Comparison of ENCODE assay signal across 24 cellular contexts in genomic region chr6:36491378-36491965, GRCh38. TPM values are rescaled to one million over a fixed set of nuclear protein-coding genes. Genes with fewer than 3 reads are reported as not detected.
DNase-seq lines count a peak whose midpoint lies in the region; FAIRE-seq and TF ChIP-seq lines count a peak whose summit lies in the region.
"Had no signal": no experiment of that assay in that cellular context is flagged by ENCODE, and none has a peak within 500 bp of the region (broad histone marks: within the 10 kb centered on the region; RNA-seq: fewer than 3 reads in every experiment).

No MANE protein-coding gene starts in this region.

- TF ChIP-seq RAD21 in Ishikawa (IDR thresholded peaks at IDR 0.05; ENCODE audit: low read depth) = no peak

- H2BK12ac ChIP-seq in mesenchymal stem cell (ENCODE audit: low read length in 2 of 2) = no peak overlapping the region

- H4K91ac ChIP-seq in mesenchymal stem cell (ENCODE audit: low read length) = no peak overlapping the region

- DNase-seq in T-helper 2 cell treated with Interferon-gamma antibody and Interleukin-4, amounts not matched to agents 5 μg/mL and 100 μg/mL, for 36 hours (ENCODE audit: low spot score) = no peak
- DNase-seq in T-helper 2 cell (no peak), bronchial epithelial cell (ENCODE audit: low read depth) (no peak), mesenchymal stem cell (peak; percentile 12), UCSD-AML1 (lab: John Stamatoyannopoulos, UW; ENCODE audit: unreplicated experiment) (no peak), midbrain (lab: John Stamatoyannopoulos, UW) (no peak)
- no peak for DNase-seq in activated effector memory CD4-positive, alpha-beta T cell treated with anti-CD3 and anti-CD28 coated beads, Interleukin-2, amount 50 U/mL, for 16 hours
- DNase-seq: activated CD8-positive, alpha-beta memory T cell treated with anti-CD3 and anti-CD28 coated beads, Interleukin-2, amount 50 U/mL, for 4 hours; caudate nucleus; kidney; NCI-H1694 treated with DMSO at 0.1 percent for 48 hours; NCI-H446; right cardiac atrium; Right ventricle myocardium superior; stimulated activated CD4-positive, alpha-beta T cell treated with anti-CD3 and anti-CD28 coated beads, Interleukin-15, amount 100 ng/mL, for 24 hours; upper lobe of left lung had no signal

- no peak overlapping the region for H3K4ac ChIP-seq in mesenchymal stem cell (ENCODE audit: low read depth in 1 of 2, low read length in 2 of 2)

- peaks cover 4% of the 10 kb centered on the region for H3K4me1 ChIP-seq in mesenchymal stem cell (ENCODE audit: control insufficient read depth, insufficient read depth, low read depth, low read length)

- H3K27ac Mint-ChIP-seq in T-helper 2 cell treated with Interferon-gamma antibody and Interleukin-4, amounts not matched to agents 5 μg/mL and 100 μg/mL, for 36 hours = peak overlapping the region; percentile 41
- H3K27ac Mint-ChIP-seq: mesothelial cell of epicardium; stimulated activated naive CD8-positive, alpha-beta T cell treated with anti-CD3 and anti-CD28 coated beads, Interleukin-15, Interleukin-2, amounts not matched to agents 100 ng/mL and 50 ng/mL, for 24 hours; T-helper 1 cell treated with Interleukin-12 subunit alpha and Interleukin-12 subunit beta and Interleukin-4 antibody, amounts not matched to agents 30 μg/mL and 1 μg/mL, for 36 hours had no signal

- H3K4me1 Mint-ChIP-seq in T-helper 2 cell treated with Interferon-gamma antibody and Interleukin-4, amounts not matched to agents 5 μg/mL and 100 μg/mL, for 36 hours (ENCODE audit: low read depth) = peaks cover 9% of the 10 kb centered on the region

- H4K8ac ChIP-seq in mesenchymal stem cell (ENCODE audit: low read length) = no peak overlapping the region

- no peak for TF ChIP-seq EP300 in Ishikawa (IDR thresholded peaks at IDR 0.05; ENCODE audit: borderline replicate concordance)

- H3K27me3 ChIP-seq in bronchial epithelial cell (ENCODE audit: control insufficient read depth, insufficient read depth, low read length) = no peaks in the 10 kb centered on the region
- H3K27me3 ChIP-seq in mesenchymal stem cell (ENCODE audit: control insufficient read depth in 1 of 2, insufficient read depth in 1 of 2, low read length in 2 of 2) = no peaks in the 10 kb centered on the region
- H3K27me3 ChIP-seq: upper lobe of left lung had no signal

- no peaks in the 10 kb centered on the region for H3K9me3 Mint-ChIP-seq in T-helper 2 cell treated with Interferon-gamma antibody and Interleukin-4, amounts not matched to agents 5 μg/mL and 100 μg/mL, for 36 hours
- H3K9me3 Mint-ChIP-seq: mesothelial cell of epicardium; stimulated activated naive CD8-positive, alpha-beta T cell treated with anti-CD3 and anti-CD28 coated beads, Interleukin-15, Interleukin-2, amounts not matched to agents 100 ng/mL and 50 ng/mL, for 24 hours; T-helper 1 cell treated with Interleukin-12 subunit alpha and Interleukin-12 subunit beta and Interleukin-4 antibody, amounts not matched to agents 30 μg/mL and 1 μg/mL, for 36 hours had no signal

- WGBS in mesenchymal stem cell = 96% methylated on average over 4 of the region's 7 CpGs

- H3K4me2 ChIP-seq in mesenchymal stem cell (ENCODE audit: low read length, poor library complexity, severe bottlenecking) = no peak overlapping the region

- H3K4me3 Mint-ChIP-seq in T-helper 2 cell treated with Interferon-gamma antibody and Interleukin-4, amounts not matched to agents 5 μg/mL and 100 μg/mL, for 36 hours = no peak overlapping the region
- H3K4me3 Mint-ChIP-seq: mesothelial cell of epicardium; stimulated activated naive CD8-positive, alpha-beta T cell treated with anti-CD3 and anti-CD28 coated beads, Interleukin-15, Interleukin-2, amounts not matched to agents 100 ng/mL and 50 ng/mL, for 24 hours; T-helper 1 cell treated with Interleukin-12 subunit alpha and Interleukin-12 subunit beta and Interleukin-4 antibody, amounts not matched to agents 30 μg/mL and 1 μg/mL, for 36 hours had no signal

- no peak overlapping the region for H2AFZ ChIP-seq in mesenchymal stem cell (ENCODE audit: low read depth, low read length)

- no peak overlapping the region for H2AK5ac ChIP-seq in mesenchymal stem cell (ENCODE audit: low read length, severe bottlenecking)

- no peak for TF ChIP-seq CTCF in bronchial epithelial cell (IDR thresholded peaks at IDR 0.05; ENCODE audit: insufficient read depth, low read length, severe bottlenecking)

- no peak overlapping the region for H3K18ac ChIP-seq in mesenchymal stem cell (ENCODE audit: low read depth in 1 of 2, low read length in 2 of 2)

- H3K4me3 ChIP-seq in bronchial epithelial cell (ENCODE audit: low read depth, low read length) (no peak overlapping the region), mesenchymal stem cell (ENCODE audit: insufficient read depth in 1 of 2, low read depth in 1 of 2, low read length in 2 of 2) (no peak overlapping the region)
- H3K4me3 ChIP-seq: upper lobe of left lung had no signal

- no peak overlapping the region for H3K14ac ChIP-seq in mesenchymal stem cell (ENCODE audit: low read length in 2 of 2)

- H3K9ac ChIP-seq in mesenchymal stem cell (ENCODE audit: low read length) = no peak overlapping the region

- H2BK5ac ChIP-seq in mesenchymal stem cell (ENCODE audit: low read depth, low read length, poor library complexity, severe bottlenecking) = no peak overlapping the region

- H3K27ac ChIP-seq in mesenchymal stem cell (ENCODE audit: low read length, poor library complexity, severe bottlenecking) = no peak overlapping the region
- H3K27ac ChIP-seq: C4-2B, upper lobe of left lung had no signal

- FAIRE-seq in bronchial epithelial cell (lab: Jason Lieb, UNC) = peak; percentile 18
- FAIRE-seq: kidney had no signal

- no peak overlapping the region for H2BK15ac ChIP-seq in mesenchymal stem cell (ENCODE audit: low read depth, poor library complexity, severe bottlenecking)

- H3K36me3 Mint-ChIP-seq in T-helper 2 cell treated with Interferon-gamma antibody and Interleukin-4, amounts not matched to agents 5 μg/mL and 100 μg/mL, for 36 hours (ENCODE audit: low read depth) = peaks cover 74% of the 10 kb centered on the region

- no peak overlapping the region for H3K23ac ChIP-seq in mesenchymal stem cell (ENCODE audit: low read length in 2 of 2)

- H3K79me1 ChIP-seq in mesenchymal stem cell (replicated peaks; ENCODE audit: low read length, poor library complexity, severe bottlenecking) = peaks cover 24% of the 10 kb centered on the region

- H2BK120ac ChIP-seq in mesenchymal stem cell (ENCODE audit: low read depth, low read length) = no peak overlapping the region

- H3K36me3 ChIP-seq in bronchial epithelial cell (ENCODE audit: control insufficient read depth, insufficient read depth, low read length) = peaks cover 8% of the 10 kb centered on the region
- H3K36me3 ChIP-seq in mesenchymal stem cell (ENCODE audit: control insufficient read depth in 1 of 2, insufficient read depth in 2 of 2, low read depth in 1 of 2, low read length in 2 of 2) = peaks cover 36 to 77% of the 10 kb centered on the region in 2 experiments

- no peaks in the 10 kb centered on the region for H3K9me3 ChIP-seq in mesenchymal stem cell (ENCODE audit: control insufficient read depth, low read length)
- H3K9me3 ChIP-seq: upper lobe of left lung had no signal

- H3K27me3 Mint-ChIP-seq in T-helper 2 cell treated with Interferon-gamma antibody and Interleukin-4, amounts not matched to agents 5 μg/mL and 100 μg/mL, for 36 hours (ENCODE audit: low read depth) = no peaks in the 10 kb centered on the region
- H3K27me3 Mint-ChIP-seq: stimulated activated naive CD8-positive, alpha-beta T cell treated with anti-CD3 and anti-CD28 coated beads, Interleukin-15, Interleukin-2, amounts not matched to agents 100 ng/mL and 50 ng/mL, for 24 hours had no signal

TF ChIP-seq in Ishikawa, 13 proteins besides CTCF, POLR2A, EP300 and RAD21:
- TF ChIP-seq CEBPB (IDR thresholded peaks at IDR 0.05) = no peak
- peak; percentile 62 for TF ChIP-seq REST (IDR thresholded peaks at IDR 0.05; ENCODE audit: low read depth)

RNA-seq across cellular contexts. Expression of gene KCTD20, which starts 48.7 kb away (rescaled TPM):
- total RNA-seq in bronchial epithelial cell = 26.6 and 31.1 TPM in 2 replicates
- polyA plus RNA-seq in mesenchymal stem cell (2013, experiment 1 of 2) = 29.7 TPM
- 30.6 TPM for polyA plus RNA-seq in mesenchymal stem cell (2013, experiment 2 of 2)

RNA-seq across cellular contexts. Expression of gene PXT1, which starts 48.8 kb away (rescaled TPM):
- total RNA-seq in bronchial epithelial cell = not detected in 2 replicates
- not detected for polyA plus RNA-seq in mesenchymal stem cell (2013, experiment 1 of 2)
- polyA plus RNA-seq in mesenchymal stem cell (2013, experiment 2 of 2) = 0.03 TPM
- total RNA-seq: A172, Daoy, MCF 10A, mesothelial cell of epicardium had no signal

RNA-seq across cellular contexts. Expression of gene STK38, which starts 55.8 kb away (rescaled TPM):
- total RNA-seq in bronchial epithelial cell = 13.7 and 19.6 TPM in 2 replicates
- polyA plus RNA-seq in mesenchymal stem cell (2013, experiment 1 of 2) = 22.1 TPM
- 21.5 TPM for polyA plus RNA-seq in mesenchymal stem cell (2013, experiment 2 of 2)
